In genomic region chr6:43021270-43022047, GRCh38 we compare ENCODE assay signal across 1 cellular context.
TF ChIP-seq lines count a peak whose summit lies in the region.

TSS of gene RRP36 (plus strand) at chr6:43021623. CDS start at chr6:43021655, 32 bp downstream.

TF ChIP-seq in HepG2, 621 proteins besides CTCF, POLR2A, EP300 and RAD21 (continued from another document and continues in another):
- TF ChIP-seq ZBTB2 (CRISPR knock-in tag; IDR thresholded peaks at IDR 0.05; ENCODE audit: low read depth) (0 out of 2 replicates have a peak, but pooled peaks have one; percentile 53), ZNF256 (CRISPR knock-in tag; conservative IDR thresholded peaks at IDR 0.05) (0 out of 2 replicates have a peak, but pooled peaks have one; percentile 73), TFDP1 (CRISPR knock-in tag; IDR thresholded peaks at IDR 0.05; ENCODE audit: borderline replicate concordance) (peak; percentile 73; the same call in 1 of the 2 replicates), ZNF234 (CRISPR knock-in tag; conservative IDR thresholded peaks at IDR 0.05) (no peak), FOXO1 (CRISPR knock-in tag; IDR thresholded peaks at IDR 0.05) (peak; percentile 25; the same call in 1 of the 2 replicates), DRAP1 (CRISPR knock-in tag; IDR thresholded peaks at IDR 0.05) (peak; percentile 54; the same call in 1 of the 2 replicates), ZNF280B (CRISPR knock-in tag; IDR thresholded peaks at IDR 0.05; ENCODE audit: borderline replicate concordance) (peak; percentile 84; the same call in 1 of the 2 replicates), CEBPZ (IDR thresholded peaks at IDR 0.05; ENCODE audit: low read length) (no peak), ZNF670 (CRISPR knock-in tag; IDR thresholded peaks at IDR 0.05; ENCODE audit: borderline replicate concordance) (peak; percentile 54; the same call in 1 of the 2 replicates), ZBTB40 (IDR thresholded peaks at IDR 0.05) (no peak), ZBTB40 (CRISPR knock-in tag; IDR thresholded peaks at IDR 0.05) (peak; percentile 75), RFXAP (CRISPR knock-in tag; IDR thresholded peaks at IDR 0.05; ENCODE audit: borderline replicate concordance) (no peak; the same call in 1 of the 2 replicates), MEIS1 (CRISPR knock-in tag; IDR thresholded peaks at IDR 0.05; ENCODE audit: borderline replicate concordance) (peak; percentile 50; the same call in 1 of the 2 replicates), ZNF773 (CRISPR knock-in tag; IDR thresholded peaks at IDR 0.05; ENCODE audit: borderline replicate concordance) (peak; percentile 45; the same call in 1 of the 2 replicates), ARNTL (CRISPR knock-in tag; IDR thresholded peaks at IDR 0.05) (no peak; the same call in 1 of the 2 replicates), PPARG (CRISPR knock-in tag; conservative IDR thresholded peaks at IDR 0.05) (no peak), ZKSCAN8 (CRISPR knock-in tag; IDR thresholded peaks at IDR 0.05; ENCODE audit: borderline replicate concordance) (no peak), KLF9 (CRISPR knock-in tag; IDR thresholded peaks at IDR 0.05; ENCODE audit: low read depth) (peak; percentile 74; the same call in 1 of the 2 replicates), PRMT3 (CRISPR knock-in tag; IDR thresholded peaks at IDR 0.05; ENCODE audit: borderline replicate concordance, low read depth) (no peak), ZNF329 (CRISPR knock-in tag; IDR thresholded peaks at IDR 0.05; ENCODE audit: low read depth) (no peak), DNMT3B (CRISPR knock-in tag; conservative IDR thresholded peaks at IDR 0.05) (no peak), IRF1 (CRISPR knock-in tag; IDR thresholded peaks at IDR 0.05; ENCODE audit: low read depth) (no peak), ZNF407 (CRISPR knock-in tag; IDR thresholded peaks at IDR 0.05; ENCODE audit: not compliant biosample characterization) (peak; percentile 71), YY1 (IDR thresholded peaks at IDR 0.05; ENCODE audit: insufficient read depth, insufficient replicate concordance, low read depth, low read length) (peak; percentile 94)
